In genomic region chr2:145874466-145874865, GRCh38 we compare ENCODE assay signal across 1 cellular context.
TF ChIP-seq lines count a peak whose summit lies in the region.

No MANE protein-coding gene starts in this region.

TF ChIP-seq in SK-N-SH, 30 proteins besides CTCF, POLR2A, EP300 and RAD21 (continued from another document):
- TF ChIP-seq IRF3 (IDR thresholded peaks at IDR 0.05; ENCODE audit: low read depth, low read length): no peak
- no peak for TF ChIP-seq SIN3A (IDR thresholded peaks at IDR 0.05; ENCODE audit: borderline replicate concordance, low read depth, low read length)
- no peak for TF ChIP-seq POLR2AphosphoS5 (IDR thresholded peaks at IDR 0.05; ENCODE audit: low read depth, low read length)
- no peak for TF ChIP-seq MEF2A (IDR thresholded peaks at IDR 0.05; ENCODE audit: borderline replicate concordance, low read depth)
- no peak for TF ChIP-seq ELF1 (IDR thresholded peaks at IDR 0.05)
- peak; percentile 54; the same call in 1 of the 2 replicates for TF ChIP-seq PBX3 (IDR thresholded peaks at IDR 0.05)
- TF ChIP-seq CHD2 (IDR thresholded peaks at IDR 0.05; ENCODE audit: low read length, partially characterized antibody): no peak
- TF ChIP-seq TCF12 (IDR thresholded peaks at IDR 0.05): peak; percentile 62
- TF ChIP-seq YY1 (IDR thresholded peaks at IDR 0.05; ENCODE audit: low read depth): no peak
- no peak for TF ChIP-seq FOXJ3 (CRISPR knock-in tag; IDR thresholded peaks at IDR 0.05)
- no peak for TF ChIP-seq USF2 (IDR thresholded peaks at IDR 0.05; ENCODE audit: borderline replicate concordance, low read depth, low read length)
